18 cellular contexts compared by ENCODE assay signal in genomic region chr12:20264608-20265114, GRCh38.
DNase-seq lines count a peak whose midpoint lies in the region; ATAC-seq lines count a peak whose summit lies in the region.
"Had no signal": no experiment of that assay in that cellular context is flagged by ENCODE, and none has a peak within 500 bp of the region (broad histone marks: within the 10 kb centered on the region; RNA-seq: fewer than 3 reads in every experiment).

No MANE protein-coding gene starts in this region.

- no peaks in the 10 kb centered on the region for H3K9me3 ChIP-seq in MG63
- no peaks in the 10 kb centered on the region for H3K9me3 ChIP-seq in CD8-positive, alpha-beta memory T cell (ENCODE audit: low read length)
- H3K9me3 ChIP-seq: thoracic aorta had no signal

- DNase-seq in ELF-1 (ENCODE audit: low read depth, low spot score) (peak; percentile 90), NCI-H69 (lab: John Stamatoyannopoulos, UW) (peak; percentile 2), fibroblast of peridontal ligament (ENCODE audit: extremely low read depth) (peak; percentile 8), mesendoderm (peak; percentile 66), DMS79 treated with DMSO at 0.1 percent for 48 hours (lab: John Stamatoyannopoulos, UW) (no peak), MG63 (no peak)
- DNase-seq in CD8-positive, alpha-beta memory T cell = no peak
- DNase-seq: activated B cell treated with CpG ODN at 0.5 μM for 24 hours; amygdala; kidney; NCI-H1092; NCI-H2227 treated with DMSO at 0.1 percent for 48 hours; NK-92 treated with Interleukin-12 subunit alpha and Interleukin-12 subunit beta, amount 100 ng/mL, for 24 hours; nucleus accumbens; stimulated activated CD4-positive, alpha-beta T cell treated with anti-CD3 and anti-CD28 coated beads, Interleukin-4, amount 100 ng/mL, for 24 hours; T-helper 2 cell had no signal

- no peak overlapping the region for H3K27ac Mint-ChIP-seq in CD8-positive, alpha-beta memory T cell
- H3K27ac Mint-ChIP-seq: activated B cell treated with CpG ODN at 0.5 μM for 24 hours had no signal

- no peaks in the 10 kb centered on the region for H3K27me3 Mint-ChIP-seq in CD8-positive, alpha-beta memory T cell
- H3K27me3 Mint-ChIP-seq: activated B cell treated with CpG ODN at 0.5 μM for 24 hours had no signal

- H3K4me3 Mint-ChIP-seq in CD8-positive, alpha-beta memory T cell = no peak overlapping the region
- H3K4me3 Mint-ChIP-seq: activated B cell treated with CpG ODN at 0.5 μM for 24 hours had no signal

- H3K4me1 Mint-ChIP-seq in CD8-positive, alpha-beta memory T cell = no peaks in the 10 kb centered on the region
- H3K4me1 Mint-ChIP-seq: activated B cell treated with CpG ODN at 0.5 μM for 24 hours had no signal

- no CpG with 5 or more reads among the region's 1 CpG for WGBS in mesendoderm (ENCODE audit: extremely low coverage, insufficient coverage, low lambda C conversion rate)

- H3K79me2 ChIP-seq in mesendoderm (ENCODE audit: control insufficient read depth, insufficient read depth, low read length) = no peaks in the 10 kb centered on the region

- no peaks in the 10 kb centered on the region for H3K79me1 ChIP-seq in mesendoderm (ENCODE audit: low read length)

- no peak overlapping the region for H4K8ac ChIP-seq in mesendoderm (ENCODE audit: low read depth, low read length)

- H3K36me3 ChIP-seq in mesendoderm (ENCODE audit: control insufficient read depth, insufficient read depth, low read length) (no peaks in the 10 kb centered on the region), MG63 (no peaks in the 10 kb centered on the region)
- no peaks in the 10 kb centered on the region for H3K36me3 ChIP-seq in CD8-positive, alpha-beta memory T cell (ENCODE audit: insufficient read depth, low read length)
- H3K36me3 ChIP-seq: thoracic aorta had no signal

- no peak overlapping the region for H4K5ac ChIP-seq in mesendoderm (ENCODE audit: low read length)

- no peak overlapping the region for H3K56ac ChIP-seq in mesendoderm (ENCODE audit: low read length)

- POLR2A ChIA-PET in CD8-positive, alpha-beta memory T cell (lab: Charles Lee) = no interaction called here

- no peak overlapping the region for H2BK15ac ChIP-seq in mesendoderm (replicated peaks; ENCODE audit: low read depth)

- no peak overlapping the region for H2AK5ac ChIP-seq in mesendoderm (ENCODE audit: low read length)

- no peak overlapping the region for H2BK120ac ChIP-seq in mesendoderm (ENCODE audit: low read depth, low read length)

- H3K27me3 ChIP-seq in mesendoderm (ENCODE audit: insufficient read depth, low read length, poor library complexity) = no peaks in the 10 kb centered on the region
- no peaks in the 10 kb centered on the region for H3K27me3 ChIP-seq in MG63
- no peaks in the 10 kb centered on the region for H3K27me3 ChIP-seq in CD8-positive, alpha-beta memory T cell (ENCODE audit: insufficient read depth, low read length, poor library complexity, severe bottlenecking)

- no peak for ATAC-seq in GM18498 (IDR thresholded peaks at IDR 0.05; ENCODE audit: unreplicated experiment)

- no peak overlapping the region for H3K4ac ChIP-seq in mesendoderm (ENCODE audit: low read depth, low read length)

- no peak overlapping the region for H2BK5ac ChIP-seq in mesendoderm (ENCODE audit: low read length)

- no peak overlapping the region for H3K27ac ChIP-seq in mesendoderm (ENCODE audit: low read depth, low read length)
- no peak overlapping the region for H3K27ac ChIP-seq in CD8-positive, alpha-beta memory T cell (ENCODE audit: low read depth, low read length)
- H3K27ac ChIP-seq: thoracic aorta had no signal

- CTCF ChIA-PET in CD8-positive, alpha-beta memory T cell (lab: Charles Lee) = no interaction called here

- H3K23ac ChIP-seq in mesendoderm (ENCODE audit: low read length) = no peak overlapping the region

- H3K4me2 ChIP-seq in mesendoderm (ENCODE audit: low read length) = no peak overlapping the region

- no peak overlapping the region for H3K18ac ChIP-seq in mesendoderm (ENCODE audit: low read length)

- H3K36me3 Mint-ChIP-seq in CD8-positive, alpha-beta memory T cell = no peaks in the 10 kb centered on the region

- no peak overlapping the region for H3K4me3 ChIP-seq in mesendoderm (ENCODE audit: low read length)
- no peak overlapping the region for H3K4me3 ChIP-seq in MG63
- no peak overlapping the region for H3K4me3 ChIP-seq in CD8-positive, alpha-beta memory T cell (ENCODE audit: low read length)
- H3K4me3 ChIP-seq: thoracic aorta had no signal

- H3K4me1 ChIP-seq in mesendoderm (ENCODE audit: control insufficient read depth, low read depth, low read length) = no peaks in the 10 kb centered on the region
- H3K4me1 ChIP-seq in CD8-positive, alpha-beta memory T cell (ENCODE audit: insufficient read depth, low read length) = no peaks in the 10 kb centered on the region

- no peak overlapping the region for H3K9ac ChIP-seq in mesendoderm (ENCODE audit: low read length)

- H3K9me3 Mint-ChIP-seq in CD8-positive, alpha-beta memory T cell = no peaks in the 10 kb centered on the region

Comparison
In these comparisons a context has a peak if more than half of its experiments do, and no peak if none do; other contexts are left out.
1. DNase-seq: peak in ELF-1 (single experiment), NCI-H69 (single experiment), fibroblast of peridontal ligament (single experiment) and mesendoderm (single experiment); none in DMS79 treated with DMSO at 0.1 percent for 48 hours (single experiment), MG63 (single experiment) and CD8-positive, alpha-beta memory T cell (0 of 5).